ENCODE assay signal across 1 cellular context in genomic region chr3:183635431-183636220, GRCh38.
TF ChIP-seq lines count a peak whose summit lies in the region.

Gene KLHL24, plus strand, starts transcription at chr3:183635623. Its CDS starts 14,734 bp downstream, at chr3:183650357.

TF ChIP-seq in HepG2, 621 proteins besides CTCF, POLR2A, EP300 and RAD21 (continued from another document and continues in another):
- TF ChIP-seq HOMEZ (CRISPR knock-in tag; IDR thresholded peaks at IDR 0.05; ENCODE audit: low read depth) (peak; percentile 17; the same call in 1 of the 2 replicates), PLRG1 (conservative IDR thresholded peaks at IDR 0.05) (no peak), NCOA2 (CRISPR knock-in tag; IDR thresholded peaks at IDR 0.05) (no peak), POGZ (CRISPR knock-in tag; IDR thresholded peaks at IDR 0.05) (peak; percentile 36; the same call in 1 of the 2 replicates), ZNF337 (CRISPR knock-in tag; IDR thresholded peaks at IDR 0.05; ENCODE audit: borderline replicate concordance, low read depth) (no peak), ZNF770 (CRISPR knock-in tag; IDR thresholded peaks at IDR 0.05) (no peak), CSRNP1 (CRISPR knock-in tag; IDR thresholded peaks at IDR 0.05) (0 out of 2 replicates have a peak, but pooled peaks have one; percentile 20), STAG1 (CRISPR knock-in tag; IDR thresholded peaks at IDR 0.05) (no peak), BRF2 (CRISPR knock-in tag; IDR thresholded peaks at IDR 0.05) (0 out of 2 replicates have a peak, but pooled peaks have one; percentile 37), JUND (CRISPR knock-in tag; IDR thresholded peaks at IDR 0.05) (no peak), AGO1 (IDR thresholded peaks at IDR 0.05; ENCODE audit: low read depth, low read length, poor library complexity, severe bottlenecking) (no peak), ZNF552 (CRISPR knock-in tag; IDR thresholded peaks at IDR 0.05; ENCODE audit: borderline replicate concordance) (no peak), FOXK2 (IDR thresholded peaks at IDR 0.05) (peak; percentile 86), HBP1 (CRISPR knock-in tag; IDR thresholded peaks at IDR 0.05; ENCODE audit: low read depth) (no peak), GABPB1 (CRISPR knock-in tag; IDR thresholded peaks at IDR 0.05) (peak; percentile 90), ZBTB34 (CRISPR knock-in tag; IDR thresholded peaks at IDR 0.05) (0 out of 2 replicates have a peak, but pooled peaks have one; percentile 31), TGIF2 (CRISPR knock-in tag; IDR thresholded peaks at IDR 0.05) (peak; percentile 87), ZC3H13 (CRISPR knock-in tag; IDR thresholded peaks at IDR 0.05) (no peak), ZNF749 (CRISPR knock-in tag; IDR thresholded peaks at IDR 0.05; ENCODE audit: borderline replicate concordance) (no peak), ZBTB40 (IDR thresholded peaks at IDR 0.05) (no peak), ZBTB40 (CRISPR knock-in tag; IDR thresholded peaks at IDR 0.05) (no peak; the same call in 1 of the 2 replicates), ZNF275 (CRISPR knock-in tag; IDR thresholded peaks at IDR 0.05; ENCODE audit: borderline replicate concordance) (0 out of 2 replicates have a peak, but pooled peaks have one; percentile 62), PRPF4 (IDR thresholded peaks at IDR 0.05; ENCODE audit: low read depth, low read length, poor library complexity, severe bottlenecking) (no peak), NFKBIZ (CRISPR knock-in tag; IDR thresholded peaks at IDR 0.05) (no peak), NFIB (CRISPR knock-in tag; IDR thresholded peaks at IDR 0.05; ENCODE audit: borderline replicate concordance) (no peak), ZNF180 (CRISPR knock-in tag; IDR thresholded peaks at IDR 0.05; ENCODE audit: borderline replicate concordance, low read depth) (no peak), SETDB1 (CRISPR knock-in tag; IDR thresholded peaks at IDR 0.05; ENCODE audit: borderline replicate concordance) (no peak), MLXIP (CRISPR knock-in tag; IDR thresholded peaks at IDR 0.05; ENCODE audit: borderline replicate concordance) (no peak), RBM22 (optimal IDR thresholded peaks at IDR 0.05; ENCODE audit: low read length) (no peak), ZFP36L2 (CRISPR knock-in tag; IDR thresholded peaks at IDR 0.05) (no peak), ONECUT2 (CRISPR knock-in tag; IDR thresholded peaks at IDR 0.05) (no peak), ZNF468 (CRISPR knock-in tag; IDR thresholded peaks at IDR 0.05) (no peak), CENPBD1 (CRISPR knock-in tag; IDR thresholded peaks at IDR 0.05; ENCODE audit: borderline replicate concordance, low read depth) (no peak), ZC3H4 (CRISPR knock-in tag; IDR thresholded peaks at IDR 0.05; ENCODE audit: borderline replicate concordance) (no peak)
